1 cellular context compared by ENCODE assay signal in genomic region chr6:3341467-3341866, GRCh38.
TF ChIP-seq lines count a peak whose summit lies in the region.

No MANE protein-coding gene starts in this region.

TF ChIP-seq in GM23338, 12 proteins besides CTCF, POLR2A, EP300 and RAD21 (continued from another document):
- TF ChIP-seq REST (IDR thresholded peaks at IDR 0.05; ENCODE audit: unreplicated experiment) = no peak
- no peak for TF ChIP-seq ZNF331 (CRISPR knock-in tag; IDR thresholded peaks at IDR 0.05; ENCODE audit: low read depth)
- TF ChIP-seq EZH2phosphoT487 (IDR thresholded peaks at IDR 0.05; ENCODE audit: unreplicated experiment) = no peak
- TF ChIP-seq JUNB (IDR thresholded peaks at IDR 0.05; ENCODE audit: unreplicated experiment) = no peak
- TF ChIP-seq NANOG (IDR thresholded peaks at IDR 0.05; ENCODE audit: borderline replicate concordance) = no peak; the same call in 1 of the 2 replicates
- no peak for TF ChIP-seq STAT1 (IDR thresholded peaks at IDR 0.05; ENCODE audit: unreplicated experiment)
- TF ChIP-seq ETS1 (IDR thresholded peaks at IDR 0.05) = no peak
- TF ChIP-seq EZH2 (IDR thresholded peaks at IDR 0.05; ENCODE audit: low read depth, unreplicated experiment) = no peak
- TF ChIP-seq ZNF114 (CRISPR knock-in tag; IDR thresholded peaks at IDR 0.05) = no peak
